Comparison of ENCODE assay signal across 8 cellular contexts in genomic region chr12:110403146-110403974, GRCh38. TPM values are rescaled to one million over a fixed set of nuclear protein-coding genes. Genes with fewer than 3 reads are reported as not detected.
DNase-seq lines count a peak whose midpoint lies in the region; ATAC-seq and TF ChIP-seq lines count a peak whose summit lies in the region.

Gene ANAPC7 (minus strand): TSS chr12:110403708. CDS start chr12:110403627, 81 bp downstream.

- no peaks in the 10 kb centered on the region for H3K9me3 Mint-ChIP-seq in CD8-positive, alpha-beta memory T cell
- no peaks in the 10 kb centered on the region for H3K9me3 Mint-ChIP-seq in activated T-cell treated with anti-CD3 and anti-CD28 coated beads, Interleukin-2, amount 50 U/mL, for 24 hours

- H3K27me3 ChIP-seq in CD8-positive, alpha-beta memory T cell (ENCODE audit: insufficient read depth, low read length, poor library complexity, severe bottlenecking): no peaks in the 10 kb centered on the region
- H3K27me3 ChIP-seq in esophagus (ENCODE audit: control insufficient read depth in 1 of 2, insufficient read depth in 2 of 2, low read length in 2 of 2) (no peaks in the 10 kb centered on the region), mucosa of stomach (ENCODE audit: control insufficient read depth, insufficient read depth, low read length) (no peaks in the 10 kb centered on the region)

- peak within 1 kb of the TSS; percentile 81 for H3K27ac ChIP-seq in CD8-positive, alpha-beta memory T cell (ENCODE audit: low read depth, low read length)
- H3K27ac ChIP-seq in esophagus (ENCODE audit: low read depth in 2 of 2, low read length in 1 of 2): peak within 1 kb of the TSS; percentile 73 to 89

- POLR2A ChIA-PET in CD8-positive, alpha-beta memory T cell (lab: Charles Lee): interaction anchor here (1.0 kb wide), 1 partner anchor 28 kb away, joined by 6 read pairs; no protein-coding TSS in a partner anchor

- H3K36me3 ChIP-seq in CD8-positive, alpha-beta memory T cell (ENCODE audit: insufficient read depth, low read length): no peaks in the 10 kb centered on the region
- H3K36me3 ChIP-seq in esophagus (ENCODE audit: control insufficient read depth in 2 of 2, insufficient read depth in 2 of 2, low read length in 1 of 2): peaks cover 2 to 5% of the 10 kb centered on the region in 2 donors
- no peaks in the 10 kb centered on the region for H3K36me3 ChIP-seq in mucosa of stomach (ENCODE audit: control insufficient read depth, insufficient read depth, low read length)

- peak within 1 kb of the TSS; percentile 96 to 100 (median 99) for H3K27ac Mint-ChIP-seq in CD8-positive, alpha-beta memory T cell
- H3K27ac Mint-ChIP-seq in activated T-cell treated with anti-CD3 and anti-CD28 coated beads, Interleukin-2, amount 50 U/mL, for 24 hours: peak within 1 kb of the TSS; percentile 100

- H3K4me1 ChIP-seq in CD8-positive, alpha-beta memory T cell (ENCODE audit: insufficient read depth, low read length): peaks cover 21% of the 10 kb centered on the region
- H3K4me1 ChIP-seq in esophagus (ENCODE audit: control insufficient read depth in 2 of 2, insufficient read depth in 2 of 2, low read length in 1 of 2): peaks cover 0 to 6% of the 10 kb centered on the region in 2 donors
- H3K4me1 ChIP-seq in mucosa of stomach (ENCODE audit: control insufficient read depth, insufficient read depth, low read length): peaks cover 7% of the 10 kb centered on the region

- H3K27me3 Mint-ChIP-seq in CD8-positive, alpha-beta memory T cell: no peaks in the 10 kb centered on the region
- H3K27me3 Mint-ChIP-seq in activated T-cell treated with anti-CD3 and anti-CD28 coated beads, Interleukin-2, amount 50 U/mL, for 24 hours: no peaks in the 10 kb centered on the region

- peak; percentile 73 for ATAC-seq in GM21526 (IDR thresholded peaks at IDR 0.05; ENCODE audit: low FRiP score, unreplicated experiment)

- peak; percentile 79 to 90 (median 86) for DNase-seq in CD8-positive, alpha-beta memory T cell
- DNase-seq in KG1 (lab: John Stamatoyannopoulos, UW): peak; percentile 97
- DNase-seq in activated T-cell treated with anti-CD3 and anti-CD28 coated beads, Interleukin-2, amount 50 U/mL, for 24 hours: peak; percentile 90
- DNase-seq in stimulated activated CD8-positive, alpha-beta memory T cell treated with anti-CD3 and anti-CD28 coated beads, Interleukin-4, amount 100 ng/mL, for 48 hours: peak; percentile 89

- peak within 1 kb of the TSS; percentile 82 for H3K4me3 ChIP-seq in CD8-positive, alpha-beta memory T cell (ENCODE audit: low read length)
- H3K4me3 ChIP-seq in esophagus (ENCODE audit: low read depth in 1 of 2, low read length in 2 of 2): peak within 1 kb of the TSS; percentile 83 to 91
- peak within 1 kb of the TSS; percentile 56 for H3K4me3 ChIP-seq in mucosa of stomach (ENCODE audit: low read length)

- peak within 1 kb of the TSS; percentile 94 for H3K9ac ChIP-seq in mucosa of stomach (ENCODE audit: low read length)

- CTCF ChIA-PET in CD8-positive, alpha-beta memory T cell (lab: Charles Lee): interaction anchor here (3.1 kb wide), 1 partner anchor 28 kb away, joined by 15 read pairs; no protein-coding TSS in a partner anchor

- WGBS in esophagus, 2 donors: 0% methylated on average over 62 of the region's 62 CpGs

- peak within 1 kb of the TSS; percentile 99 to 100 (median 100) for H3K4me3 Mint-ChIP-seq in CD8-positive, alpha-beta memory T cell
- H3K4me3 Mint-ChIP-seq in activated T-cell treated with anti-CD3 and anti-CD28 coated beads, Interleukin-2, amount 50 U/mL, for 24 hours: peak within 1 kb of the TSS; percentile 100

- peaks cover 31 to 49% (median 44%) of the 10 kb centered on the region in 3 donors for H3K4me1 Mint-ChIP-seq in CD8-positive, alpha-beta memory T cell
- peaks cover 32% of the 10 kb centered on the region for H3K4me1 Mint-ChIP-seq in activated T-cell treated with anti-CD3 and anti-CD28 coated beads, Interleukin-2, amount 50 U/mL, for 24 hours (ENCODE audit: low read depth)

- peaks cover 0 to 31% (median 0%) of the 10 kb centered on the region in 3 donors for H3K36me3 Mint-ChIP-seq in CD8-positive, alpha-beta memory T cell
- H3K36me3 Mint-ChIP-seq in activated T-cell treated with anti-CD3 and anti-CD28 coated beads, Interleukin-2, amount 50 U/mL, for 24 hours (ENCODE audit: low read depth): peaks cover 48% of the 10 kb centered on the region

- H3K9me3 ChIP-seq in CD8-positive, alpha-beta memory T cell (ENCODE audit: low read length): no peaks in the 10 kb centered on the region
- H3K9me3 ChIP-seq in esophagus (ENCODE audit: control insufficient read depth in 2 of 2, insufficient read depth in 1 of 2, low read depth in 1 of 2, low read length in 1 of 2): no peaks in the 10 kb centered on the region
- no peaks in the 10 kb centered on the region for H3K9me3 ChIP-seq in mucosa of stomach (ENCODE audit: control insufficient read depth, low read length)

TF ChIP-seq in PFSK-1, 5 proteins besides CTCF, POLR2A, EP300 and RAD21:
- TF ChIP-seq FOXP2 (optimal IDR thresholded peaks at IDR 0.05; ENCODE audit: borderline replicate concordance, extremely low read depth, extremely low read length, insufficient read depth): no peak
- TF ChIP-seq REST (IDR thresholded peaks at IDR 0.05; ENCODE audit: insufficient read depth in 1 of 2, low read depth in 2 of 2, low read length in 2 of 2): no peak
- peak; percentile 70 for TF ChIP-seq POLR2AphosphoS5 (IDR thresholded peaks at IDR 0.05; ENCODE audit: low read depth, low read length)
- peak; percentile 76; the same call in 1 of the 2 replicates for TF ChIP-seq TAF1 (IDR thresholded peaks at IDR 0.05; ENCODE audit: borderline replicate concordance, insufficient read depth, low read length)
- TF ChIP-seq SIN3A (IDR thresholded peaks at IDR 0.05; ENCODE audit: borderline replicate concordance, insufficient read depth, low read length): no peak

RNA-seq across cellular contexts. Expression of gene ANAPC7, which starts in this region (rescaled TPM):
- total RNA-seq in CD8-positive, alpha-beta memory T cell: 10 to 100 TPM; 66.7 to 67.1 TPM
- polyA plus RNA-seq in CD8-positive, alpha-beta memory T cell: 26.9 TPM
- polyA plus RNA-seq in PFSK-1 (2012; ENCODE audit: insufficient read length, low read depth): 54.5 TPM
- 10 to 100 TPM; 49.6 to 75.8 TPM for polyA plus RNA-seq in esophagus

Comparison
In these comparisons a context has a peak if more than half of its experiments do, and no peak if none do; other contexts are left out.
1. Peak in every context shown above with its lines: DNase-seq, ATAC-seq, H3K4me3 ChIP-seq and H3K27ac ChIP-seq.